8 cellular contexts compared by ENCODE assay signal in genomic region chr7:134724606-134725005, GRCh38. TPM values are rescaled to one million over a fixed set of nuclear protein-coding genes. Genes with fewer than 3 reads are reported as not detected.
A peak's percentile ranks its signal among the peaks of the same experiment; 100 is the strongest.
DNase-seq lines count a peak whose midpoint lies in the region; ATAC-seq and TF ChIP-seq lines count a peak whose summit lies in the region.

No MANE protein-coding gene starts in this region.

- no peaks in the 10 kb centered on the region for H3K27me3 ChIP-seq in NT2/D1 (ENCODE audit: insufficient read depth, insufficient read length)
- no peaks in the 10 kb centered on the region for H3K27me3 ChIP-seq in esophagus (ENCODE audit: control insufficient read depth in 1 of 2, insufficient read depth in 2 of 2, low read length in 2 of 2)
- no peaks in the 10 kb centered on the region for H3K27me3 ChIP-seq in testis

- H3K4me1 Mint-ChIP-seq in activated T-cell treated with anti-CD3 and anti-CD28 coated beads, Interleukin-2, amount 50 U/mL, for 72 hours (ENCODE audit: low read depth): peaks cover 19% of the 10 kb centered on the region
- H3K4me1 Mint-ChIP-seq in activated T-cell treated with anti-CD3 and anti-CD28 coated beads, Interleukin-2, amount 50 U/mL, for 4 hours (ENCODE audit: low read depth): no peaks in the 10 kb centered on the region
- peaks cover 0 to 4% of the 10 kb centered on the region in 2 donors for H3K4me1 Mint-ChIP-seq in stimulated activated naive B cell treated with anti-CD40 and anti-IgM and Interleukin-4, amounts not matched to agents 10 μg/mL and 1 μg/mL and 100 μg/mL, for 72 hours

- H3K9me3 ChIP-seq in NT2/D1 (ENCODE audit: insufficient read depth, low read length): no peaks in the 10 kb centered on the region
- no peaks in the 10 kb centered on the region for H3K9me3 ChIP-seq in esophagus (ENCODE audit: control insufficient read depth in 2 of 2, insufficient read depth in 1 of 2, low read depth in 1 of 2, low read length in 1 of 2)
- no peaks in the 10 kb centered on the region for H3K9me3 ChIP-seq in testis

- intact Hi-C loops in testis (cut with DNase I; ENCODE audit: low total_unique reads): no loop called here

- WGBS in esophagus, 2 donors: 37 to 39% methylated on average over 2 of the region's 2 CpGs
- 60 to 68% methylated on average over 2 of the region's 2 CpGs for WGBS in testis, 2 donors

- H3K4me3 Mint-ChIP-seq in activated T-cell treated with anti-CD3 and anti-CD28 coated beads, Interleukin-2, amount 50 U/mL, for 72 hours: no peak overlapping the region
- H3K4me3 Mint-ChIP-seq in activated T-cell treated with anti-CD3 and anti-CD28 coated beads, Interleukin-2, amount 50 U/mL, for 4 hours: no peak overlapping the region
- no peak overlapping the region for H3K4me3 Mint-ChIP-seq in stimulated activated naive B cell treated with anti-CD40 and anti-IgM and Interleukin-4, amounts not matched to agents 10 μg/mL and 1 μg/mL and 100 μg/mL, for 72 hours

- H3K9me3 Mint-ChIP-seq in activated T-cell treated with anti-CD3 and anti-CD28 coated beads, Interleukin-2, amount 50 U/mL, for 72 hours: peaks cover 0 to 2% of the 10 kb centered on the region in 2 donors
- peaks cover 6% of the 10 kb centered on the region for H3K9me3 Mint-ChIP-seq in activated T-cell treated with anti-CD3 and anti-CD28 coated beads, Interleukin-2, amount 50 U/mL, for 4 hours
- peaks cover 0 to 1% of the 10 kb centered on the region in 2 donors for H3K9me3 Mint-ChIP-seq in stimulated activated naive B cell treated with anti-CD40 and anti-IgM and Interleukin-4, amounts not matched to agents 10 μg/mL and 1 μg/mL and 100 μg/mL, for 72 hours

- H3K27ac Mint-ChIP-seq in activated T-cell treated with anti-CD3 and anti-CD28 coated beads, Interleukin-2, amount 50 U/mL, for 72 hours: no peak overlapping the region
- H3K27ac Mint-ChIP-seq in stimulated activated naive B cell treated with anti-CD40 and anti-IgM and Interleukin-4, amounts not matched to agents 10 μg/mL and 1 μg/mL and 100 μg/mL, for 72 hours: no peak overlapping the region

- no peak for TF ChIP-seq POLR2A in testis (IDR thresholded peaks at IDR 0.05)

- H3K4me3 ChIP-seq in NT2/D1 (ENCODE audit: insufficient read length, low read depth): no peak overlapping the region
- H3K4me3 ChIP-seq in esophagus (ENCODE audit: low read depth in 1 of 2, low read length in 2 of 2): no peak overlapping the region
- no peak overlapping the region for H3K4me3 ChIP-seq in testis

- ATAC-seq in activated T-cell treated with anti-CD3 and anti-CD28 coated beads, Interleukin-2, amount 50 U/mL, for 72 hours (replicated peaks in 1 of 2): peak; percentile 52 to 69
- no peak for ATAC-seq in activated T-cell treated with anti-CD3 and anti-CD28 coated beads, Interleukin-2, amount 50 U/mL, for 4 hours
- peak; percentile 44 to 68 for ATAC-seq in stimulated activated naive B cell treated with anti-CD40 and anti-IgM and Interleukin-4, amounts not matched to agents 10 μg/mL and 1 μg/mL and 100 μg/mL, for 72 hours (replicated peaks)
- no peak for ATAC-seq in GM18861 (IDR thresholded peaks at IDR 0.05; ENCODE audit: unreplicated experiment)

- H3K4me1 ChIP-seq in NT2/D1 (ENCODE audit: insufficient read depth, insufficient read length) (no peaks in the 10 kb centered on the region), esophagus (ENCODE audit: control insufficient read depth in 2 of 2, insufficient read depth in 2 of 2, low read length in 1 of 2) (no peaks in the 10 kb centered on the region), testis (peaks cover 18% of the 10 kb centered on the region)

- H3K27ac ChIP-seq in esophagus (ENCODE audit: low read depth in 2 of 2, low read length in 1 of 2) (peak overlapping the region; percentile 4 to 24), testis (no peak overlapping the region)

- DNase-seq in activated T-cell treated with anti-CD3 and anti-CD28 coated beads, Interleukin-2, amount 50 U/mL, for 72 hours: peak; percentile 16 to 20
- no peak for DNase-seq in activated T-cell treated with anti-CD3 and anti-CD28 coated beads, Interleukin-2, amount 50 U/mL, for 4 hours
- DNase-seq in NT2/D1 (ENCODE audit: low read depth, low spot score) (peak; percentile 42), amygdala (lab: John Stamatoyannopoulos, UW) (no peak), testis (no peak)
- no peak for DNase-seq in stimulated activated naive B cell treated with anti-CD40 and anti-IgM and Interleukin-4, amounts not matched to agents 10 μg/mL and 1 μg/mL and 100 μg/mL, for 72 hours

- peaks cover 5 to 6% of the 10 kb centered on the region in 2 donors for H3K36me3 Mint-ChIP-seq in activated T-cell treated with anti-CD3 and anti-CD28 coated beads, Interleukin-2, amount 50 U/mL, for 72 hours (ENCODE audit: insufficient read depth in 2 of 2)
- H3K36me3 Mint-ChIP-seq in activated T-cell treated with anti-CD3 and anti-CD28 coated beads, Interleukin-2, amount 50 U/mL, for 4 hours (ENCODE audit: insufficient read depth): peaks cover 4% of the 10 kb centered on the region
- H3K36me3 Mint-ChIP-seq in stimulated activated naive B cell treated with anti-CD40 and anti-IgM and Interleukin-4, amounts not matched to agents 10 μg/mL and 1 μg/mL and 100 μg/mL, for 72 hours: peaks cover 0 to 2% of the 10 kb centered on the region in 2 donors

- no peak overlapping the region for H3K9ac ChIP-seq in NT2/D1 (ENCODE audit: insufficient read length, low read depth)

- no peaks in the 10 kb centered on the region for H3K36me3 ChIP-seq in NT2/D1 (ENCODE audit: insufficient read depth, insufficient read length, low read length)
- no peaks in the 10 kb centered on the region for H3K36me3 ChIP-seq in esophagus (ENCODE audit: control insufficient read depth in 2 of 2, insufficient read depth in 2 of 2, low read length in 1 of 2)
- no peaks in the 10 kb centered on the region for H3K36me3 ChIP-seq in testis (ENCODE audit: low read depth, missing control alignments)

- H3K27me3 Mint-ChIP-seq in activated T-cell treated with anti-CD3 and anti-CD28 coated beads, Interleukin-2, amount 50 U/mL, for 72 hours (ENCODE audit: low read depth): no peaks in the 10 kb centered on the region
- H3K27me3 Mint-ChIP-seq in activated T-cell treated with anti-CD3 and anti-CD28 coated beads, Interleukin-2, amount 50 U/mL, for 4 hours (ENCODE audit: low read depth): no peaks in the 10 kb centered on the region
- no peaks in the 10 kb centered on the region for H3K27me3 Mint-ChIP-seq in stimulated activated naive B cell treated with anti-CD40 and anti-IgM and Interleukin-4, amounts not matched to agents 10 μg/mL and 1 μg/mL and 100 μg/mL, for 72 hours

- no peak for TF ChIP-seq CTCF in testis (IDR thresholded peaks at IDR 0.05)

RNA-seq across cellular contexts. Expression of gene CALD1, which starts 54.8 kb away (rescaled TPM):
- 10 to 100 TPM; 10.8 to 20.0 TPM for total RNA-seq in activated T-cell treated with anti-CD3 and anti-CD28 coated beads, Interleukin-2, amount 50 U/mL, for 72 hours
- 1 to 10 TPM; 1.4 to 2.7 (median 1.6) TPM for total RNA-seq in activated T-cell treated with anti-CD3 and anti-CD28 coated beads, Interleukin-2, amount 50 U/mL, for 4 hours
- polyA plus RNA-seq in esophagus (100 to 1,000 TPM in 1 of 2 donors, 10 to 100 TPM in 1; 93.4 to 128 TPM), testis (ENCODE audit: insufficient read depth, low read depth, low replicate concordance) (103 TPM)
- total RNA-seq in testis: 100 to 1,000 TPM; 135 to 153 TPM

Comparison
In these comparisons a context has a peak if more than half of its experiments do, and no peak if none do; other contexts are left out.
1. ATAC-seq: peak in activated T-cell treated with anti-CD3 and anti-CD28 coated beads, Interleukin-2, amount 50 U/mL, for 72 hours (2 of 2) and stimulated activated naive B cell treated with anti-CD40 and anti-IgM and Interleukin-4, amounts not matched to agents 10 μg/mL and 1 μg/mL and 100 μg/mL, for 72 hours (2 of 2); none in activated T-cell treated with anti-CD3 and anti-CD28 coated beads, Interleukin-2, amount 50 U/mL, for 4 hours (0 of 2) and GM18861 (single experiment).
2. DNase-seq: peak in activated T-cell treated with anti-CD3 and anti-CD28 coated beads, Interleukin-2, amount 50 U/mL, for 72 hours (2 of 2) and NT2/D1 (single experiment); none in activated T-cell treated with anti-CD3 and anti-CD28 coated beads, Interleukin-2, amount 50 U/mL, for 4 hours (single experiment), stimulated activated naive B cell treated with anti-CD40 and anti-IgM and Interleukin-4, amounts not matched to agents 10 μg/mL and 1 μg/mL and 100 μg/mL, for 72 hours (single experiment), amygdala (0 of 56) and testis (single experiment).
3. H3K27ac ChIP-seq: peak in esophagus (2 of 2); none in testis (0 of 2).
4. RNA of gene CALD1, which starts 54.8 kb away (total RNA-seq): 135 to 153 TPM in testis; 10.8 to 20.0 TPM in activated T-cell treated with anti-CD3 and anti-CD28 coated beads, Interleukin-2, amount 50 U/mL, for 72 hours and 1.4 to 2.7 TPM in activated T-cell treated with anti-CD3 and anti-CD28 coated beads, Interleukin-2, amount 50 U/mL, for 4 hours; every median in the first group is over 4 times any median in the second.